ENCODE assay signal across 1 cellular context in the genomic region with DNA sequence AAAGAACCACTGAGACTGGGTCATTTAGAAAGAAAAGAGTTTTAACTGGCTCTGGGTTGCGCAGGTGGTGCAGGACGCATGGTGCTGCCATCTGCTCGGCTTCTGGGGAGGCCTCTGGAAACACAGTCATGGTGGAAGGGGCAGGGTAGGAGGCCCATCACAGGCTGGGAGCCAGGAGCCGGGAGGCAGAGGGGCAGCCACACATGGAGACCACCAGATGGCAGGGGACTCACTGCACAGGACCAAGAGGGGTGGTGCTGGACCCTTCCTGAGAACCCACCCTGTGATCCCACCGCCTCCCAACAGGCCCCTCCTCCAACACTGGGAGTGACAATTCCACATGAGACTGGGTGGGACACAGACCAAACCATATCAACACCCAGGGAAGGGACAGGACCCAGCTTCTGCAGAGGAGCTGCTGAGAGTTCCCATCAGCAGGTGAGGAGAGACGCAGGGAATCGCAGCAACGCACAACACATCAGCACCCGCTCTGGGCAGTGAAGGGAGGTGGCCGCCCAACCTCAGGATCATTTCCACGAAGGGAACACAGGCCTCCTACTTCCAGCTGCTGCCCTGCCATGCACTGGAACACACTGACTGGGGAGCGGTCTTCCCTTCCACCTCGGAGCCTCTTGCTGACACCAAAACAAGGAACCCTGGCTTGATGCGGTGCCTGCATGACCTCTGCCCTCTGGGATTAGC.
TF ChIP-seq lines count a peak whose summit lies in the region.

No MANE protein-coding gene starts in this region.

TF ChIP-seq in IMR-90, 13 proteins besides CTCF, POLR2A, EP300 and RAD21 (continued from another document):
- TF ChIP-seq MXI1 (IDR thresholded peaks at IDR 0.05; ENCODE audit: borderline replicate concordance, low read depth, low read length) (no peak), FOS (IDR thresholded peaks at IDR 0.05; ENCODE audit: low read depth, low read length) (no peak)
- TF ChIP-seq, protein P1, sequence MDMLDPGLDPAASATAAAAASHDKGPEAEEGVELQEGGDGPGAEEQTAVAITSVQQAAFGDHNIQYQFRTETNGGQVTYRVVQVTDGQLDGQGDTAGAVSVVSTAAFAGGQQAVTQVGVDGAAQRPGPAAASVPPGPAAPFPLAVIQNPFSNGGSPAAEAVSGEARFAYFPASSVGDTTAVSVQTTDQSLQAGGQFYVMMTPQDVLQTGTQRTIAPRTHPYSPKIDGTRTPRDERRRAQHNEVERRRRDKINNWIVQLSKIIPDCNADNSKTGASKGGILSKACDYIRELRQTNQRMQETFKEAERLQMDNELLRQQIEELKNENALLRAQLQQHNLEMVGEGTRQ (IDR thresholded peaks at IDR 0.05; ENCODE audit: low read depth, low read length): no peak
TF ChIP-seq in IMR-90: peak in this region for 0.
